Comparison of ENCODE assay signal across 17 cellular contexts in genomic region chr17:76879691-76880090, GRCh38. TPM values are rescaled to one million over a fixed set of nuclear protein-coding genes. Genes with fewer than 3 reads are reported as not detected.
DNase-seq lines count a peak whose midpoint lies in the region; ATAC-seq and TF ChIP-seq lines count a peak whose summit lies in the region.
"Had no signal": no experiment of that assay in that cellular context is flagged by ENCODE, and none has a peak within 500 bp of the region (broad histone marks: within the 10 kb centered on the region; RNA-seq: fewer than 3 reads in every experiment).

No MANE protein-coding gene starts in this region.

- H2AK5ac ChIP-seq in IMR-90 (ENCODE audit: low read depth, low read length) = no peak overlapping the region

- POLR2A ChIA-PET in IMR-90 (lab: Charles Lee; ENCODE audit: unreplicated experiment) = no interaction called here

- H3K9me1 ChIP-seq in IMR-90 (ENCODE audit: insufficient read depth, low read length) = no peaks in the 10 kb centered on the region

- H3K4ac ChIP-seq in IMR-90 (ENCODE audit: low read depth, low read length) = no peak overlapping the region

- no peak for TF ChIP-seq POLR2A in IMR-90 (IDR thresholded peaks at IDR 0.05; ENCODE audit: low read depth, low read length)

- H3K79me2 ChIP-seq in osteoblast (ENCODE audit: insufficient read depth, low read length) = no peaks in the 10 kb centered on the region

- H4K91ac ChIP-seq in IMR-90 (ENCODE audit: insufficient read depth, low read depth, low read length) = no peak overlapping the region

- H2BK15ac ChIP-seq in IMR-90 (ENCODE audit: low read depth, low read length) = no peak overlapping the region

- CTCF ChIA-PET in IMR-90 (lab: Yijun Ruan, JAX) = interaction anchor here (1.7 kb wide), 1 partner anchor 12 kb away, joined by 7 read pairs; the partner anchor contains the start of gene MGAT5B

- dilution Hi-C loops in IMR-90 (cut with HindIII; ENCODE audit: low sequenced_read_pairs, unreplicated experiment) = no loop called here

- H4K8ac ChIP-seq in IMR-90 (ENCODE audit: low read depth in 2 of 2, low read length in 2 of 2) = no peak overlapping the region

- no peak overlapping the region for H4K5ac ChIP-seq in IMR-90 (ENCODE audit: low read depth, low read length)

- H3K18ac ChIP-seq in IMR-90 (ENCODE audit: low read depth, low read length) = no peak overlapping the region

- H3K36me3 ChIP-seq in IMR-90 (ENCODE audit: control insufficient read depth, insufficient read depth, low read length) (no peaks in the 10 kb centered on the region), osteoblast (ENCODE audit: insufficient read depth, low read length) (no peaks in the 10 kb centered on the region), ascending aorta (no peaks in the 10 kb centered on the region)
- H3K36me3 ChIP-seq: HAP-1 had no signal

- intact Hi-C loops in IMR-90 (cut with micrococcal nuclease) = no loop called here
- intact Hi-C loops in dorsolateral prefrontal cortex (cut with DNase I) = no loop called here
- intact Hi-C loops in ascending aorta (cut with DNase I) = no loop called here

- no peak overlapping the region for H3K14ac ChIP-seq in IMR-90 (replicated peaks; ENCODE audit: low read depth, low read length)

- H3K27me3 ChIP-seq in IMR-90 (ENCODE audit: control insufficient read depth, insufficient read depth, low read length) = peaks cover 26% of the 10 kb centered on the region
- H3K27me3 ChIP-seq in dorsolateral prefrontal cortex = no peaks in the 10 kb centered on the region
- peaks cover 3% of the 10 kb centered on the region for H3K27me3 ChIP-seq in osteoblast (ENCODE audit: insufficient read depth, low read length)
- H3K27me3 ChIP-seq in ascending aorta = no peaks in the 10 kb centered on the region

- no peak overlapping the region for H2BK120ac ChIP-seq in IMR-90 (ENCODE audit: low read depth, low read length)

- no peaks in the 10 kb centered on the region; the same call in 1 of the 2 replicates for H3K9me3 ChIP-seq in IMR-90 (ENCODE audit: control insufficient read depth, insufficient read depth, low read length)
- no peaks in the 10 kb centered on the region for H3K9me3 ChIP-seq in osteoblast (ENCODE audit: low read depth, low read length)
- H3K9me3 ChIP-seq in ascending aorta = no peaks in the 10 kb centered on the region
- H3K9me3 ChIP-seq: HAP-1 had no signal

- BruUV-seq in IMR-90 (replicated peaks; lab: Mats Ljungman, UMichigan) = no TSS peak

- H3K56ac ChIP-seq in IMR-90 (ENCODE audit: extremely low read depth, insufficient read depth, low read length) = no peak overlapping the region

- no peak overlapping the region for H3K4me2 ChIP-seq in IMR-90 (ENCODE audit: low read depth, low read length)
- no peak overlapping the region for H3K4me2 ChIP-seq in osteoblast (ENCODE audit: insufficient read depth, low read length)

- H3K79me1 ChIP-seq in IMR-90 (ENCODE audit: low read depth in 1 of 2, low read length in 2 of 2) = no peaks in the 10 kb centered on the region

- H3K23ac ChIP-seq in IMR-90 (ENCODE audit: low read depth, low read length) = no peak overlapping the region

- H3K9ac ChIP-seq in IMR-90 (ENCODE audit: low read depth, low read length) = no peak overlapping the region

- TF ChIP-seq CTCF in IMR-90 (conservative IDR thresholded peaks at IDR 0.05; ENCODE audit: low read depth, low read length) (no peak), dorsolateral prefrontal cortex (IDR thresholded peaks at IDR 0.05 in 54 of 56, conservative IDR thresholded peaks at IDR 0.05 in 2 of 56; ENCODE audit: low read depth in 1 of 56, partially characterized antibody in 56 of 56) (no peak), osteoblast (IDR thresholded peaks at IDR 0.05; ENCODE audit: extremely low read depth, low read depth, low read length) (no peak), ascending aorta (IDR thresholded peaks at IDR 0.05) (no peak)

- WGBS in IMR-90 (ENCODE audit: extremely low coverage in 2 of 2, insufficient read length in 1 of 2), 2 experiments = no CpG with 5 or more reads among the region's 10 CpGs

- H2AFZ ChIP-seq in IMR-90 (replicated peaks; ENCODE audit: low read length, poor library complexity) (no peak overlapping the region), osteoblast (ENCODE audit: low read length) (no peak overlapping the region)

- H4K20me1 ChIP-seq in IMR-90 (ENCODE audit: insufficient read depth, low read length) (peaks cover 3% of the 10 kb centered on the region), osteoblast (ENCODE audit: insufficient read depth, low read length) (no peaks in the 10 kb centered on the region)

- no peak overlapping the region for H3K27ac ChIP-seq in IMR-90 (ENCODE audit: insufficient read depth, low read length)
- H3K27ac ChIP-seq in dorsolateral prefrontal cortex = peak overlapping the region in 32 of 59 donors; percentile 13 to 71 (median 48)
- H3K27ac ChIP-seq in osteoblast (ENCODE audit: low read depth, low read length) = no peak overlapping the region
- no peak overlapping the region for H3K27ac ChIP-seq in ascending aorta
- H3K27ac ChIP-seq: C4-2B, HL-60 had no signal

- ATAC-seq in IMR-90 (ENCODE audit: low read depth) (no peak), GM21723 (IDR thresholded peaks at IDR 0.05; ENCODE audit: unreplicated experiment) (no peak)
- ATAC-seq: K562 had no signal

- no peak overlapping the region for H2BK20ac ChIP-seq in IMR-90 (ENCODE audit: low read depth, low read length)

- H2BK5ac ChIP-seq in IMR-90 (ENCODE audit: low read depth, low read length, poor library complexity, severe bottlenecking) = no peak overlapping the region

- in situ Hi-C loops in IMR-90 (cut with MboI; ENCODE audit: low sequenced_read_pairs) = no loop called here

- no peak overlapping the region for H2AK9ac ChIP-seq in IMR-90 (replicated peaks; ENCODE audit: low read depth, low read length, poor library complexity)

- H3K4me1 ChIP-seq in IMR-90 (ENCODE audit: control insufficient read depth, insufficient read depth, low read length) = no peaks in the 10 kb centered on the region
- no peaks in the 10 kb centered on the region for H3K4me1 ChIP-seq in osteoblast (ENCODE audit: insufficient read depth, low read length)
- no peaks in the 10 kb centered on the region for H3K4me1 ChIP-seq in ascending aorta
- H3K4me1 ChIP-seq: Caco-2, HAP-1 had no signal

- H3K4me3 ChIP-seq in IMR-90 (ENCODE audit: insufficient read depth, low read depth, low read length) (no peak overlapping the region), dorsolateral prefrontal cortex (peak overlapping the region in 8 of 59 donors; percentile 5 to 37 (median 16)), osteoblast (ENCODE audit: insufficient read depth, low read length) (no peak overlapping the region), ascending aorta (no peak overlapping the region)
- H3K4me3 ChIP-seq: HAP-1, K562 had no signal

- TF ChIP-seq RAD21 in IMR-90 (IDR thresholded peaks at IDR 0.05; ENCODE audit: low read length) = no peak

- DNase-seq in IMR-90 (peak; percentile 14), dorsolateral prefrontal cortex (peak in 4 of 10 donors; percentile 45 to 67 (median 51)), osteoblast (ENCODE audit: insufficient read length, low spot score, missing footprints) (peak; percentile 46), ascending aorta (ENCODE audit: low spot score in 2 of 2) (no peak), NCI-H226 (no peak), cerebellum (ENCODE audit: low spot score) (no peak)
- DNase-seq: ACHN; AML-193; Caco-2; CD4-positive, alpha-beta T cell; DMS79; GF-D8 had no signal

TF ChIP-seq in IMR-90, 13 proteins besides CTCF, POLR2A, EP300 and RAD21:
- TF ChIP-seq CEBPB (IDR thresholded peaks at IDR 0.05; ENCODE audit: low read depth, low read length) (no peak), SMC3 (IDR thresholded peaks at IDR 0.05; ENCODE audit: low read depth, low read length) (no peak), RFX5 (IDR thresholded peaks at IDR 0.05; ENCODE audit: low read depth, low read length) (no peak), USF2 (IDR thresholded peaks at IDR 0.05; ENCODE audit: low read depth, low read length) (no peak), NFE2L2 (IDR thresholded peaks at IDR 0.05; ENCODE audit: low read depth, low read length) (no peak), MAZ (IDR thresholded peaks at IDR 0.05; ENCODE audit: borderline replicate concordance, low read depth, low read length) (no peak)

RNA-seq across cellular contexts. Expression of gene MGAT5B, which starts 11.5 kb away (rescaled TPM):
- total RNA-seq in IMR-90 (2012; rRNA removed) (0.54 and 0.56 TPM in 2 replicates), dorsolateral prefrontal cortex (100 to 1,000 TPM in 84 of 120 experiments, 10 to 100 TPM in 36; 25.5 to 227 (median 115) TPM), osteoblast (0.36 and 0.59 TPM in 2 replicates), ascending aorta (not detected), cerebellum (28.4 TPM)
- 2.0 and 2.8 TPM in 2 replicates for polyA plus RNA-seq in IMR-90 (2012; rRNA removed)
- polyA plus RNA-seq in IMR-90 (2012; cell fraction: cytosol; rRNA removed) = 1.9 and 2.8 TPM in 2 replicates
- polyA plus RNA-seq in IMR-90 (2012; cell fraction: nucleus; rRNA removed; ENCODE audit: low replicate concordance) = 2.8 and 7.3 TPM in 2 replicates

Comparison
In these comparisons a context has a peak if more than half of its experiments do, and no peak if none do; other contexts are left out.
1. DNase-seq: peak in IMR-90 (single experiment) and osteoblast (single experiment); none in ascending aorta (0 of 2), NCI-H226 (single experiment) and cerebellum (single experiment).
2. H3K27ac ChIP-seq: peak in dorsolateral prefrontal cortex (32 of 59); none in IMR-90 (single experiment), osteoblast (single experiment) and ascending aorta (0 of 2).
3. RNA of gene MGAT5B, which starts 11.5 kb away (total RNA-seq): 25.5 to 227 TPM in dorsolateral prefrontal cortex and 28.4 TPM in cerebellum (single experiment); 0.54 to 0.56 TPM in IMR-90, 0.36 to 0.59 TPM in osteoblast and not detected in ascending aorta (single experiment); every median in the first group is over 10 times any median in the second.